1 cellular context compared by ENCODE assay signal in the genomic region with DNA sequence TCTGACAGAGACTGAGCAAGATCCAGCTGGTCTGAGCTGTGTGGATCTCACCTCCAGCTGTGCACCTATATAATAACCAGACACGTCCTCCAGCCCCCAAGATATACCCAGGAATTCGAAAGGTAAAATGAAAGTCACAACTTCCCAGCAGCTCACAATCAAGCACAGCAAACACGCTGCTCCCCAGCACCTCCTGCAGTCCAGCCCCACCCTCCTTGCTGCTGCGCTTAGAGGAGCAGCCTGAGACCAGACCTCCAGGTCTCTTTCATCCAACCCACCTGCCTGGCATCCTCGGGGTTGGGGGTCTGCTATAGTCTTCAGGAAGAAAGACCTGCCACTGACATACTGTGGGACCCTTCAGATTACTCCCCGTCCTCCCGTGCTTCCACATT.
TF ChIP-seq lines count a peak whose summit lies in the region.

No MANE protein-coding gene starts in this region.

TF ChIP-seq in SK-N-SH treated with all-trans-retinoic acid at 6 μM for 48 hours, 23 proteins besides CTCF, POLR2A, EP300 and RAD21:
- TF ChIP-seq ZNF70 (CRISPR knock-in tag; IDR thresholded peaks at IDR 0.05) (no peak), ZNF8 (CRISPR knock-in tag; IDR thresholded peaks at IDR 0.05) (no peak), ZFP30 (CRISPR knock-in tag; IDR thresholded peaks at IDR 0.05) (no peak), ARNTL (CRISPR knock-in tag; IDR thresholded peaks at IDR 0.05; ENCODE audit: borderline replicate concordance, low read depth) (no peak), TOX (CRISPR knock-in tag; IDR thresholded peaks at IDR 0.05; ENCODE audit: borderline replicate concordance) (no peak), CSDC2 (CRISPR knock-in tag; IDR thresholded peaks at IDR 0.05) (no peak), ZFP3 (CRISPR knock-in tag; IDR thresholded peaks at IDR 0.05) (no peak), SNAI2 (CRISPR knock-in tag; IDR thresholded peaks at IDR 0.05) (no peak), ZC3H10 (CRISPR knock-in tag; IDR thresholded peaks at IDR 0.05) (no peak), ESRRG (CRISPR knock-in tag; IDR thresholded peaks at IDR 0.05) (no peak), RARB (CRISPR knock-in tag; IDR thresholded peaks at IDR 0.05) (no peak), BACH2 (CRISPR knock-in tag; IDR thresholded peaks at IDR 0.05; ENCODE audit: borderline replicate concordance) (no peak)
- TF ChIP-seq, protein P1, sequence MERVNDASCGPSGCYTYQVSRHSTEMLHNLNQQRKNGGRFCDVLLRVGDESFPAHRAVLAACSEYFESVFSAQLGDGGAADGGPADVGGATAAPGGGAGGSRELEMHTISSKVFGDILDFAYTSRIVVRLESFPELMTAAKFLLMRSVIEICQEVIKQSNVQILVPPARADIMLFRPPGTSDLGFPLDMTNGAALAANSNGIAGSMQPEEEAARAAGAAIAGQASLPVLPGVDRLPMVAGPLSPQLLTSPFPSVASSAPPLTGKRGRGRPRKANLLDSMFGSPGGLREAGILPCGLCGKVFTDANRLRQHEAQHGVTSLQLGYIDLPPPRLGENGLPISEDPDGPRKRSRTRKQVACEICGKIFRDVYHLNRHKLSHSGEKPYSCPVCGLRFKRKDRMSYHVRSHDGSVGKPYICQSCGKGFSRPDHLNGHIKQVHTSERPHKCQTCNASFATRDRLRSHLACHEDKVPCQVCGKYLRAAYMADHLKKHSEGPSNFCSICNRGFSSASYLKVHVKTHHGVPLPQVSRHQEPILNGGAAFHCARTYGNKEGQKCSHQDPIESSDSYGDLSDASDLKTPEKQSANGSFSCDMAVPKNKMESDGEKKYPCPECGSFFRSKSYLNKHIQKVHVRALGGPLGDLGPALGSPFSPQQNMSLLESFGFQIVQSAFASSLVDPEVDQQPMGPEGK (CRISPR knock-in tag; IDR thresholded peaks at IDR 0.05; ENCODE audit: borderline replicate concordance): no peak
- TF ChIP-seq, protein P2, sequence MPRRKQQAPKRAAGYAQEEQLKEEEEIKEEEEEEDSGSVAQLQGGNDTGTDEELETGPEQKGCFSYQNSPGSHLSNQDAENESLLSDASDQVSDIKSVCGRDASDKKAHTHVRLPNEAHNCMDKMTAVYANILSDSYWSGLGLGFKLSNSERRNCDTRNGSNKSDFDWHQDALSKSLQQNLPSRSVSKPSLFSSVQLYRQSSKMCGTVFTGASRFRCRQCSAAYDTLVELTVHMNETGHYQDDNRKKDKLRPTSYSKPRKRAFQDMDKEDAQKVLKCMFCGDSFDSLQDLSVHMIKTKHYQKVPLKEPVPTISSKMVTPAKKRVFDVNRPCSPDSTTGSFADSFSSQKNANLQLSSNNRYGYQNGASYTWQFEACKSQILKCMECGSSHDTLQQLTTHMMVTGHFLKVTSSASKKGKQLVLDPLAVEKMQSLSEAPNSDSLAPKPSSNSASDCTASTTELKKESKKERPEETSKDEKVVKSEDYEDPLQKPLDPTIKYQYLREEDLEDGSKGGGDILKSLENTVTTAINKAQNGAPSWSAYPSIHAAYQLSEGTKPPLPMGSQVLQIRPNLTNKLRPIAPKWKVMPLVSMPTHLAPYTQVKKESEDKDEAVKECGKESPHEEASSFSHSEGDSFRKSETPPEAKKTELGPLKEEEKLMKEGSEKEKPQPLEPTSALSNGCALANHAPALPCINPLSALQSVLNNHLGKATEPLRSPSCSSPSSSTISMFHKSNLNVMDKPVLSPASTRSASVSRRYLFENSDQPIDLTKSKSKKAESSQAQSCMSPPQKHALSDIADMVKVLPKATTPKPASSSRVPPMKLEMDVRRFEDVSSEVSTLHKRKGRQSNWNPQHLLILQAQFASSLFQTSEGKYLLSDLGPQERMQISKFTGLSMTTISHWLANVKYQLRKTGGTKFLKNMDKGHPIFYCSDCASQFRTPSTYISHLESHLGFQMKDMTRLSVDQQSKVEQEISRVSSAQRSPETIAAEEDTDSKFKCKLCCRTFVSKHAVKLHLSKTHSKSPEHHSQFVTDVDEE (CRISPR knock-in tag; IDR thresholded peaks at IDR 0.05): no peak
- TF ChIP-seq, protein P3, sequence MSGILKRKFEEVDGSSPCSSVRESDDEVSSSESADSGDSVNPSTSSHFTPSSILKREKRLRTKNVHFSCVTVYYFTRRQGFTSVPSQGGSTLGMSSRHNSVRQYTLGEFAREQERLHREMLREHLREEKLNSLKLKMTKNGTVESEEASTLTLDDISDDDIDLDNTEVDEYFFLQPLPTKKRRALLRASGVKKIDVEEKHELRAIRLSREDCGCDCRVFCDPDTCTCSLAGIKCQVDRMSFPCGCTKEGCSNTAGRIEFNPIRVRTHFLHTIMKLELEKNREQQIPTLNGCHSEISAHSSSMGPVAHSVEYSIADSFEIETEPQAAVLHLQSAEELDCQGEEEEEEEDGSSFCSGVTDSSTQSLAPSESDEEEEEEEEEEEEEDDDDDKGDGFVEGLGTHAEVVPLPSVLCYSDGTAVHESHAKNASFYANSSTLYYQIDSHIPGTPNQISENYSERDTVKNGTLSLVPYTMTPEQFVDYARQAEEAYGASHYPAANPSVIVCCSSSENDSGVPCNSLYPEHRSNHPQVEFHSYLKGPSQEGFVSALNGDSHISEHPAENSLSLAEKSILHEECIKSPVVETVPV (CRISPR knock-in tag; IDR thresholded peaks at IDR 0.05): no peak
